23 cellular contexts compared by ENCODE assay signal in the genomic region with DNA sequence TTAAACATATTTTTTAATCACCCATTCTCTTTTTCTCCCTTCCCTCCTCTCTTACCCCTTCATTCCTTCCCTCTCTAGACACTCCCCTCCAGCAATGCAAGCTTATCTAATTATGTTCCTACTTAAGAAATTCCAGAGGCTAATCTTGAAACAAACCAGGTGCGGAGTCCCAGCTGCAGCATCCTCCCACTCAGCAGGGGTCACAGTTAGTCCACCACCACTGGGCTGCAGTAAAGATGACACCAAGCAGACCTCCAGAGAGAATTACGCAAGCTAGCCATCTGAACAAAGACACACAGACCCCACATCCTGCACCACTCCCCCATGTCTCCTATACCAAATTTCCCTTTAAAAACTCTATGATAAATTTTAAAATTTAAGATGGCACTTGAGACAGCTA. TPM values are rescaled to one million over a fixed set of nuclear protein-coding genes. Genes with fewer than 3 reads are reported as not detected.
DNase-seq lines count a peak whose midpoint lies in the region; ATAC-seq and TF ChIP-seq lines count a peak whose summit lies in the region.
"Had no signal": no experiment of that assay in that cellular context is flagged by ENCODE, and none has a peak within 500 bp of the region (broad histone marks: within the 10 kb centered on the region; RNA-seq: fewer than 3 reads in every experiment).

No MANE protein-coding gene starts in this region.

- H3K9ac ChIP-seq in BLaER1 treated with 17β-estradiol and CSF1 and Interleukin-3, amounts not matched to agents 10 nM and 100 nM, result no peak overlapping the region; a peak in 1 of 22 replicates
- no peak overlapping the region for H3K9ac ChIP-seq in HUES48 (ENCODE audit: low read depth, low read length)

- no peak overlapping the region for H3K4me3 ChIP-seq in BLaER1 treated with 17β-estradiol and CSF1 and Interleukin-3, amounts not matched to agents 10 nM and 100 nM
- no peak overlapping the region for H3K4me3 ChIP-seq in HUES48 (ENCODE audit: low read depth, low read length)
- H3K4me3 ChIP-seq: coronary artery, smooth muscle cell had no signal

- H3K4me2 ChIP-seq in BLaER1 treated with 17β-estradiol and CSF1 and Interleukin-3, amounts not matched to agents 10 nM and 100 nM, result peak overlapping the region in 9 of 11 experiments; percentile 3 to 69 (median 42); a peak in 11 of 22 replicates
- H3K4me2 ChIP-seq: smooth muscle cell had no signal

- ATAC-seq in foreskin keratinocyte (no peak), GM19463 (IDR thresholded peaks at IDR 0.05; ENCODE audit: unreplicated experiment) (no peak), GM18502 (IDR thresholded peaks at IDR 0.05; ENCODE audit: poor library complexity, unreplicated experiment) (no peak)
- ATAC-seq: activated CD8-positive, alpha-beta T cell treated with anti-CD3 and anti-CD28 coated beads, Interleukin-2, amount 10 ng/mL, durations not matched to agents 7 days and 5 days; effector memory CD8-positive, alpha-beta T cell; Panc1; stimulated activated effector memory CD8-positive, alpha-beta T cell treated with anti-CD3 and anti-CD28 coated beads, Interleukin-12 subunit alpha, Interleukin-12 subunit beta, amount 100 ng/mL, for 72 hours had no signal

- H3K27me3 ChIP-seq in BLaER1 treated with 17β-estradiol and CSF1 and Interleukin-3, amounts not matched to agents 10 nM and 100 nM, result no peaks in the 10 kb centered on the region
- H3K27me3 ChIP-seq in HUES48 (ENCODE audit: control insufficient read depth, insufficient read depth, low read length) (no peaks in the 10 kb centered on the region), foreskin keratinocyte (no peaks in the 10 kb centered on the region)

- no peak for TF ChIP-seq CTCF in foreskin keratinocyte (conservative IDR thresholded peaks at IDR 0.05)

- peak overlapping the region in 4 of 11 experiments; percentile 7 to 50 (median 31); a peak in 4 of 22 replicates for H3K27ac ChIP-seq in BLaER1 treated with 17β-estradiol and CSF1 and Interleukin-3, amounts not matched to agents 10 nM and 100 nM
- H3K27ac ChIP-seq in HUES48 (ENCODE audit: low read depth, low read length) (peak overlapping the region; percentile 63), foreskin keratinocyte (no peak overlapping the region)
- H3K27ac ChIP-seq: coronary artery had no signal

- DNase-seq in amniotic epithelial cell (ENCODE audit: low read depth), result peak; percentile 84
- DNase-seq in islet precursor cell, result peak; percentile 81
- DNase-seq in foreskin keratinocyte, result no peak
- DNase-seq in nucleus accumbens (lab: John Stamatoyannopoulos, UW), result no peak
- DNase-seq: activated CD8-positive, alpha-beta T cell treated with anti-CD3 and anti-CD28 coated beads, Interleukin-2, amount 10 ng/mL, durations not matched to agents 7 days and 5 days; activated gamma-delta T cell treated with Interleukin-2 at 50 U/mL for 16 hours; activated T-cell treated with anti-CD3 and anti-CD28 coated beads, Interleukin-2, amount 50 U/mL, for 1 hour; effector memory CD8-positive, alpha-beta T cell; GF-D8; GOT3; mammary epithelial cell; NCI-H2081 treated with DMSO at 0.1 percent for 48 hours; NCI-H446 treated with DMSO at 0.1 percent for 48 hours; SHP77 treated with DMSO at 0.1 percent for 48 hours; stimulated activated CD4-positive, alpha-beta T cell treated with anti-CD3 and anti-CD28 coated beads, Interleukin-2, amount 100 ng/mL, for 24 hours had no signal

- H3K9me3 ChIP-seq in BLaER1 treated with 17β-estradiol and CSF1 and Interleukin-3, amounts not matched to agents 10 nM and 100 nM (replicated peaks in 1 of 11), result no peaks in the 10 kb centered on the region
- no peaks in the 10 kb centered on the region for H3K9me3 ChIP-seq in HUES48 (ENCODE audit: control insufficient read depth, insufficient read depth, low read length)

- no peaks in the 10 kb centered on the region for H3K36me3 ChIP-seq in BLaER1 treated with 17β-estradiol and CSF1 and Interleukin-3, amounts not matched to agents 10 nM and 100 nM
- no peaks in the 10 kb centered on the region for H3K36me3 ChIP-seq in HUES48 (ENCODE audit: control insufficient read depth, insufficient read depth, low read length)

- no peaks in the 10 kb centered on the region for H4K20me1 ChIP-seq in BLaER1 treated with 17β-estradiol and CSF1 and Interleukin-3, amounts not matched to agents 10 nM and 100 nM

- H3K4me1 ChIP-seq in BLaER1 treated with 17β-estradiol and CSF1 and Interleukin-3, amounts not matched to agents 10 nM and 100 nM, result peaks cover 0 to 29% (median 19%) of the 10 kb centered on the region in 10 experiments; a peak in 17 of 20 replicates
- H3K4me1 ChIP-seq in HUES48 (ENCODE audit: control insufficient read depth, insufficient read depth, low read length) (peaks cover 32% of the 10 kb centered on the region), foreskin keratinocyte (no peaks in the 10 kb centered on the region)

RNA-seq across cellular contexts. Expression of a gene that starts 13.9 kb away (rescaled TPM):
- total RNA-seq in foreskin keratinocyte, result 31.4 and 31.8 TPM in 2 replicates
- polyA plus RNA-seq in foreskin keratinocyte, result 6.0 and 7.7 TPM in 2 replicates

Comparison
In these comparisons a context has a peak if more than half of its experiments do, and no peak if none do; other contexts are left out.
1. DNase-seq: peak in amniotic epithelial cell (single experiment) and islet precursor cell (single experiment); none in foreskin keratinocyte (0 of 2) and nucleus accumbens (0 of 56).